Comparison of ENCODE assay signal across 16 cellular contexts in genomic region chr15:98503970-98504369, GRCh38.
DNase-seq lines count a peak whose midpoint lies in the region; ATAC-seq, FAIRE-seq and TF ChIP-seq lines count a peak whose summit lies in the region.
"Had no signal": no experiment of that assay in that cellular context is flagged by ENCODE, and none has a peak within 500 bp of the region (broad histone marks: within the 10 kb centered on the region; RNA-seq: fewer than 3 reads in every experiment).

No MANE protein-coding gene starts in this region.

- H3K9ac ChIP-seq in SK-N-SH, result no peak overlapping the region

- no peaks in the 10 kb centered on the region for H4K20me1 ChIP-seq in SK-N-SH (ENCODE audit: insufficient read depth)

- no peak overlapping the region for H2AFZ ChIP-seq in SK-N-SH (ENCODE audit: low read depth)

- no peak for TF ChIP-seq RAD21 in SK-N-SH (IDR thresholded peaks at IDR 0.05; ENCODE audit: low read length)

- peak; percentile 64 for DNase-seq in GM04503 (ENCODE audit: low read depth)
- peak; percentile 88 for DNase-seq in SKM-1 treated with dmso at 0.1 percent for 144 hours (lab: John Stamatoyannopoulos, UW; ENCODE audit: unreplicated experiment)
- DNase-seq in foreskin fibroblast, result peak; percentile 72 to 93
- no peak for DNase-seq in thoracic aorta (ENCODE audit: low spot score)
- DNase-seq in GM19239 (ENCODE audit: insufficient read length, low spot score), result no peak
- DNase-seq in SK-N-SH, result no peak
- DNase-seq in HT-29 (ENCODE audit: low spot score), result no peak
- no peak for DNase-seq in NCI-H345 (lab: John Stamatoyannopoulos, UW)
- DNase-seq: activated CD4-positive, CD25-positive, alpha-beta regulatory T cell; dermis blood vessel endothelial cell; Karpas-422; left cardiac atrium; NCI-H2081 treated with DMSO at 0.1 percent for 48 hours; sigmoid colon; stimulated activated naive CD8-positive, alpha-beta T cell treated with anti-CD3 and anti-CD28 coated beads, Interleukin-15, amount 100 ng/mL, for 72 hours had no signal

- TF ChIP-seq EP300 in SK-N-SH (IDR thresholded peaks at IDR 0.05; ENCODE audit: borderline replicate concordance in 1 of 2, low read depth in 1 of 2, low read length in 1 of 2), result no peak

- H3F3A ChIP-seq in SK-N-SH (replicated peaks; ENCODE audit: insufficient read depth), result no peaks in the 10 kb centered on the region

- peak; percentile 65 for ATAC-seq in thoracic aorta (ENCODE audit: insufficient number of reproducible peaks, low FRiP score, low read depth)
- ATAC-seq: stimulated activated naive CD8-positive, alpha-beta T cell treated with anti-CD3 and anti-CD28 coated beads, Interleukin-15, amount 100 ng/mL, for 72 hours had no signal

- peak overlapping the region in 1 of 2 donors; percentile 4 for H3K4me3 ChIP-seq in foreskin fibroblast (ENCODE audit: low read depth in 1 of 2, low read length in 2 of 2)
- no peak overlapping the region for H3K4me3 ChIP-seq in thoracic aorta
- no peak overlapping the region for H3K4me3 ChIP-seq in SK-N-SH (ENCODE audit: low read depth in 2 of 2, low read length in 1 of 2)
- H3K4me3 ChIP-seq: adrenal gland, sigmoid colon had no signal

- TF ChIP-seq CTCF in foreskin fibroblast (IDR thresholded peaks at IDR 0.05; ENCODE audit: low read depth, low read length), result no peak
- no peak for TF ChIP-seq CTCF in thoracic aorta (IDR thresholded peaks at IDR 0.05)
- no peak for TF ChIP-seq CTCF in SK-N-SH (IDR thresholded peaks at IDR 0.05)

- H3K9me3 ChIP-seq in thoracic aorta (peaks cover 14% of the 10 kb centered on the region), SK-N-SH (no peaks in the 10 kb centered on the region; the same call in 1 of the 2 replicates)

- H3K9me2 ChIP-seq in SK-N-SH, result no peaks in the 10 kb centered on the region

- POLR2A ChIA-PET in SK-N-SH (lab: Yijun Ruan, JAX), result no interaction called here

- WGBS in SK-N-SH (ENCODE audit: low lambda C conversion rate), result 19% methylated on average over 8 of the region's 8 CpGs

- no peak for FAIRE-seq in GM19239 (lab: Jason Lieb, UNC)

- H3K27me3 ChIP-seq in thoracic aorta (replicated peaks; ENCODE audit: insufficient read depth) (no peaks in the 10 kb centered on the region), SK-N-SH (ENCODE audit: insufficient read depth) (peaks cover 6% of the 10 kb centered on the region; the same call in 1 of the 2 replicates)
- H3K27me3 ChIP-seq: adrenal gland, sigmoid colon had no signal

- H3K36me3 ChIP-seq in thoracic aorta, result no peaks in the 10 kb centered on the region
- no peaks in the 10 kb centered on the region for H3K36me3 ChIP-seq in SK-N-SH (replicated peaks in 1 of 2; ENCODE audit: control insufficient read depth in 1 of 2, insufficient read depth in 2 of 2, low read length in 1 of 2)
- H3K36me3 ChIP-seq: adrenal gland, sigmoid colon had no signal

- CTCF ChIA-PET in SK-N-SH (lab: Yijun Ruan, JAX), result interaction anchor here (2.5 kb wide), 1 partner anchor 75 kb away, joined by 5 read pairs; no protein-coding TSS in a partner anchor

- H3K4me1 ChIP-seq in thoracic aorta (ENCODE audit: control insufficient read depth in 1 of 2, low read depth in 2 of 2), result peaks cover 26 to 49% of the 10 kb centered on the region in 2 donors
- no peaks in the 10 kb centered on the region; a peak in 1 of 4 replicates for H3K4me1 ChIP-seq in SK-N-SH (ENCODE audit: control insufficient read depth in 1 of 2, insufficient read depth in 2 of 2, low read depth in 1 of 2, low read length in 1 of 2)
- H3K4me1 ChIP-seq: adrenal gland had no signal

- no peaks in the 10 kb centered on the region for H3K79me2 ChIP-seq in SK-N-SH (ENCODE audit: insufficient read depth)

- H3K4me2 ChIP-seq in SK-N-SH, result no peak overlapping the region

- H3K27ac ChIP-seq in thoracic aorta (peak overlapping the region; percentile 52 to 78), SK-N-SH (ENCODE audit: low read depth in 2 of 2, low read length in 1 of 2) (no peak overlapping the region)

TF ChIP-seq in SK-N-SH, 30 proteins besides CTCF, POLR2A, EP300 and RAD21:
- TF ChIP-seq, protein P1, sequence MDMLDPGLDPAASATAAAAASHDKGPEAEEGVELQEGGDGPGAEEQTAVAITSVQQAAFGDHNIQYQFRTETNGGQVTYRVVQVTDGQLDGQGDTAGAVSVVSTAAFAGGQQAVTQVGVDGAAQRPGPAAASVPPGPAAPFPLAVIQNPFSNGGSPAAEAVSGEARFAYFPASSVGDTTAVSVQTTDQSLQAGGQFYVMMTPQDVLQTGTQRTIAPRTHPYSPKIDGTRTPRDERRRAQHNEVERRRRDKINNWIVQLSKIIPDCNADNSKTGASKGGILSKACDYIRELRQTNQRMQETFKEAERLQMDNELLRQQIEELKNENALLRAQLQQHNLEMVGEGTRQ (IDR thresholded peaks at IDR 0.05; ENCODE audit: borderline replicate concordance, low read depth, low read length), result no peak
- TF ChIP-seq ELF1 (IDR thresholded peaks at IDR 0.05) (no peak), JUND (IDR thresholded peaks at IDR 0.05) (no peak), FOXM1 (IDR thresholded peaks at IDR 0.05; ENCODE audit: low read depth) (no peak), NRF1 (IDR thresholded peaks at IDR 0.05; ENCODE audit: low read depth, low read length) (no peak), PBX3 (IDR thresholded peaks at IDR 0.05) (no peak), FOSL2 (IDR thresholded peaks at IDR 0.05; ENCODE audit: borderline replicate concordance, low read depth) (no peak), ZBTB33 (IDR thresholded peaks at IDR 0.05; ENCODE audit: borderline replicate concordance, low read depth) (no peak), GABPA (IDR thresholded peaks at IDR 0.05; ENCODE audit: low read depth) (no peak)
- TF ChIP-seq, protein P2, sequence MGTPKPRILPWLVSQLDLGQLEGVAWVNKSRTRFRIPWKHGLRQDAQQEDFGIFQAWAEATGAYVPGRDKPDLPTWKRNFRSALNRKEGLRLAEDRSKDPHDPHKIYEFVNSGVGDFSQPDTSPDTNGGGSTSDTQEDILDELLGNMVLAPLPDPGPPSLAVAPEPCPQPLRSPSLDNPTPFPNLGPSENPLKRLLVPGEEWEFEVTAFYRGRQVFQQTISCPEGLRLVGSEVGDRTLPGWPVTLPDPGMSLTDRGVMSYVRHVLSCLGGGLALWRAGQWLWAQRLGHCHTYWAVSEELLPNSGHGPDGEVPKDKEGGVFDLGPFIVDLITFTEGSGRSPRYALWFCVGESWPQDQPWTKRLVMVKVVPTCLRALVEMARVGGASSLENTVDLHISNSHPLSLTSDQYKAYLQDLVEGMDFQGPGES (IDR thresholded peaks at IDR 0.05; ENCODE audit: low read depth, low read length), result no peak
- TF ChIP-seq, protein P3, sequence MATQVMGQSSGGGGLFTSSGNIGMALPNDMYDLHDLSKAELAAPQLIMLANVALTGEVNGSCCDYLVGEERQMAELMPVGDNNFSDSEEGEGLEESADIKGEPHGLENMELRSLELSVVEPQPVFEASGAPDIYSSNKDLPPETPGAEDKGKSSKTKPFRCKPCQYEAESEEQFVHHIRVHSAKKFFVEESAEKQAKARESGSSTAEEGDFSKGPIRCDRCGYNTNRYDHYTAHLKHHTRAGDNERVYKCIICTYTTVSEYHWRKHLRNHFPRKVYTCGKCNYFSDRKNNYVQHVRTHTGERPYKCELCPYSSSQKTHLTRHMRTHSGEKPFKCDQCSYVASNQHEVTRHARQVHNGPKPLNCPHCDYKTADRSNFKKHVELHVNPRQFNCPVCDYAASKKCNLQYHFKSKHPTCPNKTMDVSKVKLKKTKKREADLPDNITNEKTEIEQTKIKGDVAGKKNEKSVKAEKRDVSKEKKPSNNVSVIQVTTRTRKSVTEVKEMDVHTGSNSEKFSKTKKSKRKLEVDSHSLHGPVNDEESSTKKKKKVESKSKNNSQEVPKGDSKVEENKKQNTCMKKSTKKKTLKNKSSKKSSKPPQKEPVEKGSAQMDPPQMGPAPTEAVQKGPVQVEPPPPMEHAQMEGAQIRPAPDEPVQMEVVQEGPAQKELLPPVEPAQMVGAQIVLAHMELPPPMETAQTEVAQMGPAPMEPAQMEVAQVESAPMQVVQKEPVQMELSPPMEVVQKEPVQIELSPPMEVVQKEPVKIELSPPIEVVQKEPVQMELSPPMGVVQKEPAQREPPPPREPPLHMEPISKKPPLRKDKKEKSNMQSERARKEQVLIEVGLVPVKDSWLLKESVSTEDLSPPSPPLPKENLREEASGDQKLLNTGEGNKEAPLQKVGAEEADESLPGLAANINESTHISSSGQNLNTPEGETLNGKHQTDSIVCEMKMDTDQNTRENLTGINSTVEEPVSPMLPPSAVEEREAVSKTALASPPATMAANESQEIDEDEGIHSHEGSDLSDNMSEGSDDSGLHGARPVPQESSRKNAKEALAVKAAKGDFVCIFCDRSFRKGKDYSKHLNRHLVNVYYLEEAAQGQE (IDR thresholded peaks at IDR 0.05; ENCODE audit: low read depth, low read length), result no peak

Comparison
In these comparisons a context has a peak if more than half of its experiments do, and no peak if none do; other contexts are left out.
1. DNase-seq: peak in GM04503 (single experiment), SKM-1 treated with dmso at 0.1 percent for 144 hours (single experiment) and foreskin fibroblast (2 of 2); none in thoracic aorta (single experiment), GM19239 (single experiment), SK-N-SH (single experiment), HT-29 (single experiment) and NCI-H345 (single experiment).
2. H3K27ac ChIP-seq: peak in thoracic aorta (2 of 2); none in SK-N-SH (0 of 2).